ENCODE assay signal across 8 cellular contexts in the genomic region with DNA sequence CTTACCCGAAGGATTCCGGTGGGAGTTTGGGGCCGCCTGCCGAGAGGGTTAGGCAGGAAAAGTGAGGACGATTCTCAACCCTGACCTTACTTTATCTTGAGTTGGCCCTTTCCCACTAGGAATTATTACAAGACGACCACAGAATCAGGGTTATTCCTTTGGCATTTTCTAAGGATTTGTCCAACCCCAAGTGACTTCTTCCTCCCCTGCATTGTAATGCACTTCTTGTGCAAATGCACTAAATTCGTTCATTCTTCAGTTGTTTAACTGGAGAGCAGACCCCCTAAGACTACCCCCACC. TPM values are rescaled to one million over a fixed set of nuclear protein-coding genes. Genes with fewer than 3 reads are reported as not detected.
DNase-seq lines count a peak whose midpoint lies in the region; ATAC-seq lines count a peak whose summit lies in the region.

No MANE protein-coding gene starts in this region.

- no peak for ATAC-seq in activated CD8-positive, alpha-beta T cell treated with anti-CD3 and anti-CD28 coated beads, Interleukin-2, amount 10 ng/mL, durations not matched to agents 7 days and 5 days
- no peak for ATAC-seq in stimulated activated memory B cell treated with anti-CD40 and anti-IgM and Interleukin-4, amounts not matched to agents 10 μg/mL and 1 μg/mL and 100 μg/mL, for 72 hours

- H3K9me3 ChIP-seq in HUES48 (ENCODE audit: control insufficient read depth, insufficient read depth, low read length) (no peaks in the 10 kb centered on the region), iPS-18a (ENCODE audit: control insufficient read depth, low read depth, low read length) (no peaks in the 10 kb centered on the region)

- peaks cover 52% of the 10 kb centered on the region for H3K4me1 Mint-ChIP-seq in activated CD8-positive, alpha-beta T cell treated with anti-CD3 and anti-CD28 coated beads, Interleukin-2, amount 10 ng/mL, durations not matched to agents 7 days and 5 days (ENCODE audit: low read depth)
- H3K4me1 Mint-ChIP-seq in stimulated activated memory B cell treated with anti-CD40 and anti-IgM and Interleukin-4, amounts not matched to agents 10 μg/mL and 1 μg/mL and 100 μg/mL, for 72 hours: peaks cover 53% of the 10 kb centered on the region

- POLR2A ChIA-PET in activated CD8-positive, alpha-beta T cell treated with anti-CD3 and anti-CD28 coated beads, Interleukin-2, amount 10 ng/mL, durations not matched to agents 7 days and 5 days (lab: Charles Lee): interaction anchor here (0.6 to 2.6 kb wide), 15 partner anchors 13 to 1154 kb away, joined by 3 to 13 read pairs (median 5); a partner anchor contains a TSS

- H3K27me3 Mint-ChIP-seq in activated CD8-positive, alpha-beta T cell treated with anti-CD3 and anti-CD28 coated beads, Interleukin-2, amount 10 ng/mL, durations not matched to agents 7 days and 5 days (ENCODE audit: low read depth): no peaks in the 10 kb centered on the region
- H3K27me3 Mint-ChIP-seq in stimulated activated memory B cell treated with anti-CD40 and anti-IgM and Interleukin-4, amounts not matched to agents 10 μg/mL and 1 μg/mL and 100 μg/mL, for 72 hours: no peaks in the 10 kb centered on the region

- H3K9ac ChIP-seq in HUES48 (ENCODE audit: low read depth, low read length) (peak overlapping the region; percentile 87), iPS-18a (ENCODE audit: low read length) (peak overlapping the region; percentile 92)

- peak overlapping the region; percentile 98 for H3K27ac ChIP-seq in HUES48 (ENCODE audit: low read depth, low read length)
- peak overlapping the region; percentile 90 for H3K27ac ChIP-seq in iPS-18a (ENCODE audit: low read length)

- peak overlapping the region; percentile 93 for H3K4me3 Mint-ChIP-seq in activated CD8-positive, alpha-beta T cell treated with anti-CD3 and anti-CD28 coated beads, Interleukin-2, amount 10 ng/mL, durations not matched to agents 7 days and 5 days
- H3K4me3 Mint-ChIP-seq in stimulated activated memory B cell treated with anti-CD40 and anti-IgM and Interleukin-4, amounts not matched to agents 10 μg/mL and 1 μg/mL and 100 μg/mL, for 72 hours: peak overlapping the region; percentile 94

- CTCF ChIA-PET in activated CD8-positive, alpha-beta T cell treated with anti-CD3 and anti-CD28 coated beads, Interleukin-2, amount 10 ng/mL, durations not matched to agents 7 days and 5 days (lab: Charles Lee): interaction anchor here (0.8 to 1.7 kb wide), 7 partner anchors 10 to 493 kb away, joined by 3 to 10 read pairs (median 4); no protein-coding TSS in a partner anchor

- no peak for DNase-seq in activated CD8-positive, alpha-beta T cell treated with anti-CD3 and anti-CD28 coated beads, Interleukin-2, amount 10 ng/mL, durations not matched to agents 7 days and 5 days
- DNase-seq in NOMO-1 treated with DMSO at 0.1 percent for 48 hours (lab: John Stamatoyannopoulos, UW; ENCODE audit: unreplicated experiment) (no peak), T-helper 9 cell (no peak), hippocampal formation (lab: John Stamatoyannopoulos, UW) (no peak), islet precursor cell (no peak)

- H3K27ac Mint-ChIP-seq in activated CD8-positive, alpha-beta T cell treated with anti-CD3 and anti-CD28 coated beads, Interleukin-2, amount 10 ng/mL, durations not matched to agents 7 days and 5 days: peak overlapping the region; percentile 78
- H3K27ac Mint-ChIP-seq in stimulated activated memory B cell treated with anti-CD40 and anti-IgM and Interleukin-4, amounts not matched to agents 10 μg/mL and 1 μg/mL and 100 μg/mL, for 72 hours: peak overlapping the region; percentile 97

- H3K4me1 ChIP-seq in HUES48 (ENCODE audit: control insufficient read depth, insufficient read depth, low read length) (peaks cover 11% of the 10 kb centered on the region), iPS-18a (ENCODE audit: control insufficient read depth, low read depth, low read length) (no peaks in the 10 kb centered on the region)

- peak overlapping the region; percentile 91 for H3K4me3 ChIP-seq in HUES48 (ENCODE audit: low read depth, low read length)
- peak overlapping the region; percentile 94 for H3K4me3 ChIP-seq in iPS-18a (ENCODE audit: low read length)

- H3K36me3 ChIP-seq in HUES48 (ENCODE audit: control insufficient read depth, insufficient read depth, low read length) (no peaks in the 10 kb centered on the region), iPS-18a (ENCODE audit: control insufficient read depth, low read depth, low read length) (no peaks in the 10 kb centered on the region)

- no peaks in the 10 kb centered on the region for H3K9me3 Mint-ChIP-seq in activated CD8-positive, alpha-beta T cell treated with anti-CD3 and anti-CD28 coated beads, Interleukin-2, amount 10 ng/mL, durations not matched to agents 7 days and 5 days (ENCODE audit: insufficient read depth)
- H3K9me3 Mint-ChIP-seq in stimulated activated memory B cell treated with anti-CD40 and anti-IgM and Interleukin-4, amounts not matched to agents 10 μg/mL and 1 μg/mL and 100 μg/mL, for 72 hours: no peaks in the 10 kb centered on the region

- H3K27me3 ChIP-seq in HUES48 (ENCODE audit: control insufficient read depth, insufficient read depth, low read length) (peaks cover 2% of the 10 kb centered on the region; the same call in 1 of the 2 replicates), iPS-18a (ENCODE audit: control insufficient read depth, insufficient read depth, low read length) (no peaks in the 10 kb centered on the region)

- H3K36me3 Mint-ChIP-seq in activated CD8-positive, alpha-beta T cell treated with anti-CD3 and anti-CD28 coated beads, Interleukin-2, amount 10 ng/mL, durations not matched to agents 7 days and 5 days (ENCODE audit: low read depth): peaks cover 19% of the 10 kb centered on the region
- H3K36me3 Mint-ChIP-seq in stimulated activated memory B cell treated with anti-CD40 and anti-IgM and Interleukin-4, amounts not matched to agents 10 μg/mL and 1 μg/mL and 100 μg/mL, for 72 hours: peaks cover 4% of the 10 kb centered on the region

RNA-seq across cellular contexts. Expression of a gene that starts 0.4 kb away (rescaled TPM):
- 1 to 10 TPM; 3.1 to 3.2 TPM for total RNA-seq in activated CD8-positive, alpha-beta T cell treated with anti-CD3 and anti-CD28 coated beads, Interleukin-2, amount 10 ng/mL, durations not matched to agents 7 days and 5 days

RNA-seq across cellular contexts. Expression of a gene that starts 0.8 kb away (rescaled TPM):
- total RNA-seq in activated CD8-positive, alpha-beta T cell treated with anti-CD3 and anti-CD28 coated beads, Interleukin-2, amount 10 ng/mL, durations not matched to agents 7 days and 5 days: 10 to 100 TPM; 15.4 TPM
